Comparison of ENCODE assay signal across 33 cellular contexts in genomic region chr2:166881177-166881576, GRCh38. TPM values are rescaled to one million over a fixed set of nuclear protein-coding genes. Genes with fewer than 3 reads are reported as not detected.
"Had no signal": no experiment of that assay in that cellular context is flagged by ENCODE, and none has a peak within 500 bp of the region (broad histone marks: within the 10 kb centered on the region; RNA-seq: fewer than 3 reads in every experiment).

No MANE protein-coding gene starts in this region.

- H3K27me3 ChIP-seq: colonic mucosa, esophagus muscularis mucosa, gastrocnemius medialis, heart left ventricle, ovary, sigmoid colon, stomach, thyroid gland, vagina had no signal

- H3K27ac Mint-ChIP-seq: immature natural killer cell; memory B cell; naive thymus-derived CD4-positive, alpha-beta T cell; nephron; stimulated activated effector memory CD8-positive, alpha-beta T cell treated with anti-CD3 and anti-CD28 coated beads, Interleukin-12 subunit alpha, Interleukin-12 subunit beta, amount 100 ng/mL, for 72 hours had no signal

- H3K4me3 ChIP-seq: colonic mucosa, esophagus muscularis mucosa, gastrocnemius medialis, heart left ventricle, lung, ovary, psoas muscle, sigmoid colon, stomach, thyroid gland, vagina had no signal

- H3K9me3 ChIP-seq: colonic mucosa, esophagus muscularis mucosa, gastrocnemius medialis, heart left ventricle, ovary, psoas muscle, sigmoid colon, stomach, thyroid gland, vagina had no signal

- H3K4me1 ChIP-seq: colonic mucosa, esophagus muscularis mucosa, gastrocnemius medialis, heart left ventricle, psoas muscle, stomach, thyroid gland, vagina had no signal

- H3K27me3 Mint-ChIP-seq: memory B cell; naive thymus-derived CD4-positive, alpha-beta T cell had no signal

- H3K4me3 Mint-ChIP-seq: immature natural killer cell; memory B cell; naive thymus-derived CD4-positive, alpha-beta T cell; nephron; stimulated activated effector memory CD8-positive, alpha-beta T cell treated with anti-CD3 and anti-CD28 coated beads, Interleukin-12 subunit alpha, Interleukin-12 subunit beta, amount 100 ng/mL, for 72 hours had no signal

- H3K36me3 Mint-ChIP-seq: immature natural killer cell; memory B cell; naive thymus-derived CD4-positive, alpha-beta T cell; stimulated activated effector memory CD8-positive, alpha-beta T cell treated with anti-CD3 and anti-CD28 coated beads, Interleukin-12 subunit alpha, Interleukin-12 subunit beta, amount 100 ng/mL, for 72 hours had no signal

- H3K36me3 ChIP-seq: colonic mucosa, esophagus muscularis mucosa, gastrocnemius medialis, heart left ventricle, ovary, sigmoid colon, stomach, thyroid gland, vagina had no signal

- H3K9me3 Mint-ChIP-seq: nephron had no signal

- DNase-seq: cerebellar nuclear complex; colonic mucosa; dermis blood vessel endothelial cell; effector memory CD4-positive, alpha-beta T cell; foreskin fibroblast; gastrocnemius medialis; heart left ventricle; hippocampal formation; immature natural killer cell; left ventricle myocardium superior; midbrain; naive thymus-derived CD4-positive, alpha-beta T cell; occipital lobe; ovary; posterior cingulate gyrus; psoas muscle; right cardiac atrium; sigmoid colon; stimulated activated CD4-positive, alpha-beta T cell treated with anti-CD3 and anti-CD28 coated beads, Interleukin-2, amount 100 ng/mL, for 24 hours; stimulated activated CD4-positive, alpha-beta T cell treated with anti-CD3 and anti-CD28 coated beads, Interleukin-4, amount 100 ng/mL, for 24 hours; stimulated activated naive CD4-positive, alpha-beta T cell treated with Interleukin-2 at 50 U/mL for 16 hours; stomach; thyroid gland; trophoblast cell had no signal

- H3K4me1 Mint-ChIP-seq: immature natural killer cell; memory B cell; naive thymus-derived CD4-positive, alpha-beta T cell; nephron; stimulated activated effector memory CD8-positive, alpha-beta T cell treated with anti-CD3 and anti-CD28 coated beads, Interleukin-12 subunit alpha, Interleukin-12 subunit beta, amount 100 ng/mL, for 72 hours had no signal

- ATAC-seq: gastrocnemius medialis; heart left ventricle; left ventricle myocardium superior; naive thymus-derived CD4-positive, alpha-beta T cell; psoas muscle; right cardiac atrium; stimulated activated effector memory CD8-positive, alpha-beta T cell treated with anti-CD3 and anti-CD28 coated beads, Interleukin-12 subunit alpha, Interleukin-12 subunit beta, amount 100 ng/mL, for 72 hours had no signal

RNA-seq across cellular contexts. Expression of gene XIRP2, which starts 7.1 kb away (rescaled TPM):
- total RNA-seq: dermis blood vessel endothelial cell; epithelial cell of proximal tubule; naive thymus-derived CD4-positive, alpha-beta T cell; renal cortical epithelial cell; subcutaneous adipose tissue; vagina had no signal
